ENCODE assay signal across 10 cellular contexts in genomic region chr14:69710378-69710777, GRCh38. TPM values are rescaled to one million over a fixed set of nuclear protein-coding genes. Genes with fewer than 3 reads are reported as not detected.
DNase-seq lines count a peak whose midpoint lies in the region; ATAC-seq lines count a peak whose summit lies in the region.
"Had no signal": no experiment of that assay in that cellular context is flagged by ENCODE, and none has a peak within 500 bp of the region (broad histone marks: within the 10 kb centered on the region; RNA-seq: fewer than 3 reads in every experiment).

No MANE protein-coding gene starts in this region.

- no peaks in the 10 kb centered on the region for H3K9me3 Mint-ChIP-seq in activated CD8-positive, alpha-beta memory T cell treated with anti-CD3 and anti-CD28 coated beads, Interleukin-2, amount 10 ng/mL, durations not matched to agents 7 days and 5 days (ENCODE audit: low read depth)
- no peaks in the 10 kb centered on the region for H3K9me3 Mint-ChIP-seq in stimulated activated memory B cell treated with anti-CD40 and anti-IgM and Interleukin-4, amounts not matched to agents 10 μg/mL and 1 μg/mL and 100 μg/mL, for 72 hours
- H3K9me3 Mint-ChIP-seq: activated B cell treated with CpG ODN at 0.5 μM for 24 hours; stimulated activated naive B cell treated with anti-CD40 and anti-IgM and Interleukin-4, amounts not matched to agents 10 μg/mL and 1 μg/mL and 100 μg/mL, for 72 hours had no signal

- DNase-seq in activated CD8-positive, alpha-beta memory T cell treated with anti-CD3 and anti-CD28 coated beads, Interleukin-2, amount 10 ng/mL, durations not matched to agents 7 days and 5 days = no peak
- DNase-seq in activated CD8-positive, alpha-beta memory T cell treated with anti-CD3 and anti-CD28 coated beads, Interleukin-2, amount 50 U/mL, for 4 hours = no peak
- DNase-seq in T-helper 17 cell (no peak), left ventricle myocardium superior (no peak), SW 1271 (lab: John Stamatoyannopoulos, UW) (no peak), COLO668 (lab: John Stamatoyannopoulos, UW; ENCODE audit: unreplicated experiment) (no peak)
- DNase-seq: activated B cell treated with CpG ODN at 0.5 μM for 24 hours; stimulated activated naive B cell treated with anti-CD40 and anti-IgM and Interleukin-4, amounts not matched to agents 10 μg/mL and 1 μg/mL and 100 μg/mL, for 72 hours had no signal

- CTCF ChIA-PET in activated CD8-positive, alpha-beta memory T cell treated with anti-CD3 and anti-CD28 coated beads, Interleukin-2, amount 10 ng/mL, durations not matched to agents 7 days and 5 days (lab: Charles Lee) = interaction anchor here (0.8 to 3.6 kb wide), 7 partner anchors 17 to 162 kb away, joined by 3 to 13 read pairs (median 5); no protein-coding TSS in a partner anchor

- H3K9me3 ChIP-seq in T-helper 17 cell (ENCODE audit: control insufficient read depth, low read length, poor library complexity, severe bottlenecking) = no peaks in the 10 kb centered on the region

- peaks cover 67% of the 10 kb centered on the region for H3K4me1 Mint-ChIP-seq in activated CD8-positive, alpha-beta memory T cell treated with anti-CD3 and anti-CD28 coated beads, Interleukin-2, amount 10 ng/mL, durations not matched to agents 7 days and 5 days
- H3K4me1 Mint-ChIP-seq in T-helper 17 cell = peaks cover 33% of the 10 kb centered on the region
- H3K4me1 Mint-ChIP-seq in stimulated activated memory B cell treated with anti-CD40 and anti-IgM and Interleukin-4, amounts not matched to agents 10 μg/mL and 1 μg/mL and 100 μg/mL, for 72 hours = peaks cover 41% of the 10 kb centered on the region

- intact Hi-C loops in left ventricle myocardium superior (cut with micrococcal nuclease) = no loop called here

- H3K4me3 Mint-ChIP-seq in activated CD8-positive, alpha-beta memory T cell treated with anti-CD3 and anti-CD28 coated beads, Interleukin-2, amount 10 ng/mL, durations not matched to agents 7 days and 5 days = no peak overlapping the region
- H3K4me3 Mint-ChIP-seq in T-helper 17 cell = no peak overlapping the region
- H3K4me3 Mint-ChIP-seq in stimulated activated memory B cell treated with anti-CD40 and anti-IgM and Interleukin-4, amounts not matched to agents 10 μg/mL and 1 μg/mL and 100 μg/mL, for 72 hours = no peak overlapping the region
- H3K4me3 Mint-ChIP-seq: activated B cell treated with CpG ODN at 0.5 μM for 24 hours; stimulated activated naive B cell treated with anti-CD40 and anti-IgM and Interleukin-4, amounts not matched to agents 10 μg/mL and 1 μg/mL and 100 μg/mL, for 72 hours had no signal

- no peaks in the 10 kb centered on the region for H3K27me3 Mint-ChIP-seq in activated CD8-positive, alpha-beta memory T cell treated with anti-CD3 and anti-CD28 coated beads, Interleukin-2, amount 10 ng/mL, durations not matched to agents 7 days and 5 days
- no peaks in the 10 kb centered on the region for H3K27me3 Mint-ChIP-seq in T-helper 17 cell
- H3K27me3 Mint-ChIP-seq in stimulated activated memory B cell treated with anti-CD40 and anti-IgM and Interleukin-4, amounts not matched to agents 10 μg/mL and 1 μg/mL and 100 μg/mL, for 72 hours = no peaks in the 10 kb centered on the region
- H3K27me3 Mint-ChIP-seq: activated B cell treated with CpG ODN at 0.5 μM for 24 hours; stimulated activated naive B cell treated with anti-CD40 and anti-IgM and Interleukin-4, amounts not matched to agents 10 μg/mL and 1 μg/mL and 100 μg/mL, for 72 hours had no signal

- H3K27ac Mint-ChIP-seq in activated CD8-positive, alpha-beta memory T cell treated with anti-CD3 and anti-CD28 coated beads, Interleukin-2, amount 10 ng/mL, durations not matched to agents 7 days and 5 days = peak overlapping the region; percentile 22
- peak overlapping the region; percentile 89 for H3K27ac Mint-ChIP-seq in T-helper 17 cell
- H3K27ac Mint-ChIP-seq in stimulated activated memory B cell treated with anti-CD40 and anti-IgM and Interleukin-4, amounts not matched to agents 10 μg/mL and 1 μg/mL and 100 μg/mL, for 72 hours = peak overlapping the region; percentile 38
- H3K27ac Mint-ChIP-seq: activated B cell treated with CpG ODN at 0.5 μM for 24 hours had no signal

- no peak for ATAC-seq in activated CD8-positive, alpha-beta memory T cell treated with anti-CD3 and anti-CD28 coated beads, Interleukin-2, amount 10 ng/mL, durations not matched to agents 7 days and 5 days
- no peak for ATAC-seq in T-helper 17 cell
- peak; percentile 2 for ATAC-seq in left ventricle myocardium superior
- ATAC-seq in stimulated activated memory B cell treated with anti-CD40 and anti-IgM and Interleukin-4, amounts not matched to agents 10 μg/mL and 1 μg/mL and 100 μg/mL, for 72 hours = no peak
- ATAC-seq in HG02642 (IDR thresholded peaks at IDR 0.05; ENCODE audit: poor library complexity, unreplicated experiment) = no peak
- ATAC-seq: stimulated activated naive B cell treated with anti-CD40 and anti-IgM and Interleukin-4, amounts not matched to agents 10 μg/mL and 1 μg/mL and 100 μg/mL, for 72 hours had no signal

- H3K36me3 Mint-ChIP-seq in activated CD8-positive, alpha-beta memory T cell treated with anti-CD3 and anti-CD28 coated beads, Interleukin-2, amount 10 ng/mL, durations not matched to agents 7 days and 5 days = peaks cover 56% of the 10 kb centered on the region
- peaks cover 7% of the 10 kb centered on the region for H3K36me3 Mint-ChIP-seq in T-helper 17 cell (ENCODE audit: low read depth)
- peaks cover 83% of the 10 kb centered on the region for H3K36me3 Mint-ChIP-seq in stimulated activated memory B cell treated with anti-CD40 and anti-IgM and Interleukin-4, amounts not matched to agents 10 μg/mL and 1 μg/mL and 100 μg/mL, for 72 hours

RNA-seq across cellular contexts. Expression of gene SRSF5, which starts 56.6 kb away (rescaled TPM):
- total RNA-seq in activated CD8-positive, alpha-beta memory T cell treated with anti-CD3 and anti-CD28 coated beads, Interleukin-2, amount 10 ng/mL, durations not matched to agents 7 days and 5 days = 100 to 1,000 TPM; 335 to 407 TPM
- total RNA-seq in T-helper 17 cell = 1,000 to 10,000 TPM; 1,334 to 1,459 TPM
- 156 TPM for total RNA-seq in left ventricle myocardium superior

Comparison
In these comparisons a context has a peak if more than half of its experiments do, and no peak if none do; other contexts are left out.
1. H3K27ac Mint-ChIP-seq: peak in every context shown above with its lines; median percentile 89 in T-helper 17 cell; 38 in stimulated activated memory B cell treated with anti-CD40 and anti-IgM and Interleukin-4, amounts not matched to agents 10 μg/mL and 1 μg/mL and 100 μg/mL, for 72 hours; 22 in activated CD8-positive, alpha-beta memory T cell treated with anti-CD3 and anti-CD28 coated beads, Interleukin-2, amount 10 ng/mL, durations not matched to agents 7 days and 5 days.